15 cellular contexts compared by ENCODE assay signal in the genomic region with DNA sequence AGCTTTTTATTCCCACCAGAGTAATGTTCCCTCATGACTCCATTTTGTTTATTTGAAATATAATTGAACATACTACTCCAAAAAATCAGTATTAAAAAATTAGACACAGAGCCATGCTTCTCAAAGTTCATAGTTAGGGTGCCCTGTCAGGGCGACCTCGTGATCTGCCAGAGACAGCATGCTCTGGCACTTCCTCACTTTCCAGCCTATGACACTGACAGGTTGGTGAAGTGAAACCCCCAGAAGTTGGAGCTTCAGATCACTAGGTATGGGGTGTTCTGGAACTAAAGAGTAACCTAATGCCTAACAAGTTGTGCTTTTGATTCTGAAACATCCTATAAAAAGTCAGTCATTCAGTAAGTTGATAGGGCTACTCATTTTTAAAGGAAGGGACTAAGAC.
DNase-seq lines count a peak whose midpoint lies in the region; ATAC-seq and TF ChIP-seq lines count a peak whose summit lies in the region.
"Had no signal": no experiment of that assay in that cellular context is flagged by ENCODE, and none has a peak within 500 bp of the region (broad histone marks: within the 10 kb centered on the region; RNA-seq: fewer than 3 reads in every experiment).

No MANE protein-coding gene starts in this region.

- no peak for ATAC-seq in GM19463 (IDR thresholded peaks at IDR 0.05; ENCODE audit: unreplicated experiment)
- ATAC-seq: A549 had no signal

- POLR2A ChIA-PET in HEK293T (lab: Yijun Ruan, JAX), result no interaction called here

- no peaks in the 10 kb centered on the region for H3K27me3 ChIP-seq in ascending aorta
- H3K27me3 ChIP-seq: BLaER1 had no signal

- H3K36me3 ChIP-seq in ascending aorta, result peaks cover 23 to 49% of the 10 kb centered on the region in 2 donors
- H3K36me3 ChIP-seq: BLaER1 had no signal

- H3K9me3 ChIP-seq in ascending aorta, result no peaks in the 10 kb centered on the region
- H3K9me3 ChIP-seq: A549, BLaER1 had no signal

- no peak overlapping the region for H3K4me3 ChIP-seq in ascending aorta
- H3K4me3 ChIP-seq: A549, BLaER1 had no signal

- no peak for TF ChIP-seq CTCF in ascending aorta (IDR thresholded peaks at IDR 0.05)

- DNase-seq in CD1c-positive myeloid dendritic cell (ENCODE audit: extremely low spot score), result peak; percentile 3
- peak; percentile 30 for DNase-seq in NOMO-1 treated with DMSO at 0.1 percent for 48 hours (lab: John Stamatoyannopoulos, UW; ENCODE audit: unreplicated experiment)
- peak; percentile 20 for DNase-seq in globus pallidus (ENCODE audit: low spot score)
- DNase-seq in pons (ENCODE audit: low spot score), result peak; percentile 43
- DNase-seq in HEK293T (ENCODE audit: extremely low spot score), result no peak
- DNase-seq in GM19238 (ENCODE audit: insufficient read length, low spot score), result no peak
- no peak for DNase-seq in ascending aorta (ENCODE audit: low spot score in 2 of 2)
- DNase-seq: CD4-positive, CD25-positive, alpha-beta regulatory T cell; DMS53; GF-D8; HCEC 1CT had no signal

- CTCF ChIA-PET in HEK293T (lab: Yijun Ruan, JAX), result no interaction called here

- H3K27ac ChIP-seq in ascending aorta, result no peak overlapping the region
- H3K27ac ChIP-seq: A549, BLaER1, HL-60 had no signal

- peaks cover 0 to 7% of the 10 kb centered on the region in 2 donors for H3K4me1 ChIP-seq in ascending aorta
- H3K4me1 ChIP-seq: A549 had no signal

- intact Hi-C loops in ascending aorta (cut with DNase I), result no loop called here

TF ChIP-seq in HEK293T, 16 proteins besides CTCF, POLR2A, EP300 and RAD21:
- no peak for TF ChIP-seq FOXK2 (IDR thresholded peaks at IDR 0.05)
- TF ChIP-seq ELF4 (IDR thresholded peaks at IDR 0.05), result no peak
- no peak for TF ChIP-seq TARDBP (IDR thresholded peaks at IDR 0.05)
- TF ChIP-seq FOXA1 (IDR thresholded peaks at IDR 0.05), result no peak
- no peak for TF ChIP-seq NFRKB (IDR thresholded peaks at IDR 0.05)
- TF ChIP-seq, protein P1, sequence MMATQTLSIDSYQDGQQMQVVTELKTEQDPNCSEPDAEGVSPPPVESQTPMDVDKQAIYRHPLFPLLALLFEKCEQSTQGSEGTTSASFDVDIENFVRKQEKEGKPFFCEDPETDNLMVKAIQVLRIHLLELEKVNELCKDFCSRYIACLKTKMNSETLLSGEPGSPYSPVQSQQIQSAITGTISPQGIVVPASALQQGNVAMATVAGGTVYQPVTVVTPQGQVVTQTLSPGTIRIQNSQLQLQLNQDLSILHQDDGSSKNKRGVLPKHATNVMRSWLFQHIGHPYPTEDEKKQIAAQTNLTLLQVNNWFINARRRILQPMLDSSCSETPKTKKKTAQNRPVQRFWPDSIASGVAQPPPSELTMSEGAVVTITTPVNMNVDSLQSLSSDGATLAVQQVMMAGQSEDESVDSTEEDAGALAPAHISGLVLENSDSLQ (IDR thresholded peaks at IDR 0.05), result no peak
- no peak for TF ChIP-seq L3MBTL2 (conservative IDR thresholded peaks at IDR 0.05)
- no peak for TF ChIP-seq ZNF384 (IDR thresholded peaks at IDR 0.05)
- no peak for TF ChIP-seq BHLHE40 (IDR thresholded peaks at IDR 0.05; ENCODE audit: borderline replicate concordance)
- TF ChIP-seq HDGF (IDR thresholded peaks at IDR 0.05; ENCODE audit: borderline replicate concordance), result no peak
- no peak for TF ChIP-seq ARNT (IDR thresholded peaks at IDR 0.05)
- TF ChIP-seq LEF1 (IDR thresholded peaks at IDR 0.05; ENCODE audit: borderline replicate concordance), result no peak
- TF ChIP-seq SUZ12 (IDR thresholded peaks at IDR 0.05), result no peak
- TF ChIP-seq SP1 (IDR thresholded peaks at IDR 0.05), result no peak
- no peak for TF ChIP-seq CTBP1 (IDR thresholded peaks at IDR 0.05; ENCODE audit: borderline replicate concordance)
- no peak for TF ChIP-seq FOXM1 (IDR thresholded peaks at IDR 0.05; ENCODE audit: borderline replicate concordance)

Comparison
In these comparisons a context has a peak if more than half of its experiments do, and no peak if none do; other contexts are left out.
1. DNase-seq: peak in CD1c-positive myeloid dendritic cell (single experiment), NOMO-1 treated with DMSO at 0.1 percent for 48 hours (single experiment), globus pallidus (single experiment) and pons (single experiment); none in HEK293T (single experiment), GM19238 (single experiment) and ascending aorta (0 of 2).